In the genomic region with DNA sequence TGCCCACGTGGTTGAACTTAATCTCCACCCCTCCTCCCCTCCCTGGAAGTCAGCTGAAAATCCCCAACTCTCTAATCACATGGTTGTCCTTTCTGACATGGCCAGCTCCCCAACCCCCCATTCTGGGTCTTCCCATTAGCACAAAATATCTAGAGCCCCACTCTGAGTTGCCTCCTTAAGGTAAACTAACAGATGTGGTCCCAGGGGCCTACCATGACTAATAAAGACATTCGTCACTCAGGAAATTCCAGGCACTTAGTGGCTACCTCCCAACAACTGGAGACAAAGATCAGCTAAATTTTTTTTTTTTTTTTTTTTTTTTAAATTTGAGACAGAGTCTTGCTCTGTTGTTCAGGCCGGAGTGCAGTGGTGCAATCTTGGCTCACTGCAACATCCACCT, we compare ENCODE assay signal across 16 cellular contexts.
"Had no signal": no experiment of that assay in that cellular context is flagged by ENCODE, and none has a peak within 500 bp of the region (broad histone marks: within the 10 kb centered on the region; RNA-seq: fewer than 3 reads in every experiment).

No MANE protein-coding gene starts in this region.

- H3K27ac Mint-ChIP-seq: activated CD4-positive, alpha-beta T cell treated with anti-CD3 and anti-CD28 coated beads, Interleukin-2, amount 10 ng/mL, durations not matched to agents 7 days and 5 days; activated naive CD4-positive, alpha-beta T cell treated with anti-CD3 and anti-CD28 coated beads for 36 hours; activated T-helper 17 cell treated with anti-CD3 and anti-CD28 coated beads, Interleukin-2, amount 50 U/mL, for 72 hours; effector memory CD8-positive, alpha-beta T cell; immature natural killer cell; naive thymus-derived CD8-positive, alpha-beta T cell had no signal

- DNase-seq: activated CD4-positive, alpha-beta T cell treated with anti-CD3 and anti-CD28 coated beads, Interleukin-2, amount 10 ng/mL, durations not matched to agents 7 days and 5 days; activated CD4-positive, CD25-positive, alpha-beta regulatory T cell; activated CD8-positive, alpha-beta memory T cell treated with anti-CD3 and anti-CD28 coated beads for 24 hours; activated naive CD4-positive, alpha-beta T cell treated with anti-CD3 and anti-CD28 coated beads for 36 hours; effector memory CD8-positive, alpha-beta T cell; immature natural killer cell; left cardiac atrium; lower lobe of right lung; mucosa of descending colon; naive thymus-derived CD8-positive, alpha-beta T cell; retina; thyroid gland; uterus had no signal

- H3K4me3 ChIP-seq: lower lobe of right lung, mucosa of descending colon, skin epidermis, thyroid gland, uterus had no signal

- H3K4me1 ChIP-seq: uterus had no signal

- H3K9me3 ChIP-seq: neutrophil, thyroid gland had no signal

- H3K27ac ChIP-seq: lower lobe of right lung, neutrophil, skin epidermis, thyroid gland, uterus had no signal

- H3K27me3 ChIP-seq: neutrophil, thyroid gland, uterus had no signal

- ATAC-seq: activated T-helper 17 cell treated with anti-CD3 and anti-CD28 coated beads, Interleukin-2, amount 50 U/mL, for 72 hours; effector memory CD8-positive, alpha-beta T cell; left cardiac atrium; lower lobe of right lung; mucosa of descending colon; naive thymus-derived CD8-positive, alpha-beta T cell had no signal

- H3K4me3 Mint-ChIP-seq: activated CD4-positive, alpha-beta T cell treated with anti-CD3 and anti-CD28 coated beads, Interleukin-2, amount 10 ng/mL, durations not matched to agents 7 days and 5 days; activated naive CD4-positive, alpha-beta T cell treated with anti-CD3 and anti-CD28 coated beads for 36 hours; activated T-helper 17 cell treated with anti-CD3 and anti-CD28 coated beads, Interleukin-2, amount 50 U/mL, for 72 hours; effector memory CD8-positive, alpha-beta T cell; immature natural killer cell had no signal

- H3K4me1 Mint-ChIP-seq: activated CD4-positive, alpha-beta T cell treated with anti-CD3 and anti-CD28 coated beads, Interleukin-2, amount 10 ng/mL, durations not matched to agents 7 days and 5 days; activated T-helper 17 cell treated with anti-CD3 and anti-CD28 coated beads, Interleukin-2, amount 50 U/mL, for 72 hours had no signal

- H3K27me3 Mint-ChIP-seq: activated CD4-positive, alpha-beta T cell treated with anti-CD3 and anti-CD28 coated beads, Interleukin-2, amount 10 ng/mL, durations not matched to agents 7 days and 5 days; activated T-helper 17 cell treated with anti-CD3 and anti-CD28 coated beads, Interleukin-2, amount 50 U/mL, for 72 hours; effector memory CD8-positive, alpha-beta T cell; naive thymus-derived CD8-positive, alpha-beta T cell had no signal

- H3K36me3 ChIP-seq: lower lobe of right lung, thyroid gland, uterus had no signal
